ENCODE assay signal across 1 cellular context in genomic region chr5:61311056-61311455, GRCh38.
TF ChIP-seq lines count a peak whose summit lies in the region.

No MANE protein-coding gene starts in this region.

TF ChIP-seq in IMR-90, 13 proteins besides CTCF, POLR2A, EP300 and RAD21:
- TF ChIP-seq MAFK (IDR thresholded peaks at IDR 0.05; ENCODE audit: low read depth, low read length): no peak
- no peak for TF ChIP-seq SMC3 (IDR thresholded peaks at IDR 0.05; ENCODE audit: low read depth, low read length)
- TF ChIP-seq NFE2L2 (IDR thresholded peaks at IDR 0.05; ENCODE audit: low read depth, low read length): no peak
- TF ChIP-seq MAZ (IDR thresholded peaks at IDR 0.05; ENCODE audit: borderline replicate concordance, low read depth, low read length): no peak
- TF ChIP-seq USF2 (IDR thresholded peaks at IDR 0.05; ENCODE audit: low read depth, low read length): no peak
- no peak for TF ChIP-seq BHLHE40 (IDR thresholded peaks at IDR 0.05; ENCODE audit: low read depth, low read length)
- TF ChIP-seq CHD1 (IDR thresholded peaks at IDR 0.05; ENCODE audit: low read depth, low read length): no peak
- no peak for TF ChIP-seq CEBPB (IDR thresholded peaks at IDR 0.05; ENCODE audit: low read depth, low read length)
- TF ChIP-seq MXI1 (IDR thresholded peaks at IDR 0.05; ENCODE audit: borderline replicate concordance, low read depth, low read length): no peak
- no peak for TF ChIP-seq RFX5 (IDR thresholded peaks at IDR 0.05; ENCODE audit: low read depth, low read length)
- no peak for TF ChIP-seq RCOR1 (IDR thresholded peaks at IDR 0.05; ENCODE audit: insufficient replicate concordance, low read length)
- TF ChIP-seq, protein P1, sequence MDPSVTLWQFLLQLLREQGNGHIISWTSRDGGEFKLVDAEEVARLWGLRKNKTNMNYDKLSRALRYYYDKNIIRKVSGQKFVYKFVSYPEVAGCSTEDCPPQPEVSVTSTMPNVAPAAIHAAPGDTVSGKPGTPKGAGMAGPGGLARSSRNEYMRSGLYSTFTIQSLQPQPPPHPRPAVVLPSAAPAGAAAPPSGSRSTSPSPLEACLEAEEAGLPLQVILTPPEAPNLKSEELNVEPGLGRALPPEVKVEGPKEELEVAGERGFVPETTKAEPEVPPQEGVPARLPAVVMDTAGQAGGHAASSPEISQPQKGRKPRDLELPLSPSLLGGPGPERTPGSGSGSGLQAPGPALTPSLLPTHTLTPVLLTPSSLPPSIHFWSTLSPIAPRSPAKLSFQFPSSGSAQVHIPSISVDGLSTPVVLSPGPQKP (IDR thresholded peaks at IDR 0.05; ENCODE audit: borderline replicate concordance, low read depth, low read length): no peak
- no peak for TF ChIP-seq FOS (IDR thresholded peaks at IDR 0.05; ENCODE audit: low read depth, low read length)
